ENCODE assay signal across 32 cellular contexts in the genomic region with DNA sequence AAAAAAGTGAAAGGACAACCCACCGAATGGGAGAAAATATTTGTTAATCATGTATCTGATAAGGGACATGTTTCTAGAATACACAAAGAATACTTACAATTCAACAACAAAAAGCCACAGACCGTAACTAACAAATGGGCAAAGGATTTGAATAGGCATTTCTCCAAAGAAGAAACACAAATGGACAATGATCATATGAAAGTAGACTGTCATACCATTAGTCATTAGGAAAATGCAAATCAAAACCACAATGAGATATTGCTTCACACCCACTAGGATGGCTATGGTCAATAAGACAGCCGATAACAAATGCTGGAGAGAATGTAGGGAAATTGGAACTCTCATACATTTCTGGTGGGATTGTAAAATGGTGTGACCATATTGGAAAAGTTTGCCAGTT.
"Had no signal": no experiment of that assay in that cellular context is flagged by ENCODE, and none has a peak within 500 bp of the region (broad histone marks: within the 10 kb centered on the region; RNA-seq: fewer than 3 reads in every experiment).

No MANE protein-coding gene starts in this region.

- H3K4me1 ChIP-seq: adrenal gland, Peyer's patch had no signal

- H3K9me3 ChIP-seq: adrenal gland, MG63, Peyer's patch had no signal

- H3K36me3 ChIP-seq: adrenal gland, brain microvascular endothelial cell, cardiac muscle cell, MG63, Peyer's patch, WERI-Rb-1 had no signal

- H3K27ac ChIP-seq: adrenal gland, brain microvascular endothelial cell, cardiac muscle cell, Peyer's patch, RWPE1, WERI-Rb-1 had no signal

- H3K27me3 ChIP-seq: adrenal gland, brain microvascular endothelial cell, cardiac muscle cell, MG63, Peyer's patch had no signal

- DNase-seq: activated CD4-positive, alpha-beta T cell treated with anti-CD3 and anti-CD28 coated beads for 1 hour; activated CD4-positive, alpha-beta T cell treated with anti-CD3 and anti-CD28 coated beads, Interleukin-2, amount 10 ng/mL, durations not matched to agents 7 days and 5 days; activated CD4-positive, alpha-beta T cell treated with anti-CD3 and anti-CD28 coated beads, Interleukin-2, amount 50 U/mL, for 48 hours; activated CD4-positive, CD25-positive, alpha-beta regulatory T cell; activated CD8-positive, alpha-beta memory T cell treated with anti-CD3 and anti-CD28 coated beads, Interleukin-2, amount 50 U/mL, for 4 hours; activated gamma-delta T cell treated with Interleukin-2 at 50 U/mL for 16 hours; activated naive CD4-positive, alpha-beta T cell treated with anti-CD3 and anti-CD28 coated beads for 36 hours; activated T-cell treated with anti-CD3 and anti-CD28 coated beads for 4 hours; activated T-cell treated with anti-CD3 and anti-CD28 coated beads, Interleukin-2, amount 50 U/mL, for 4 hours; adrenal gland; brain microvascular endothelial cell; MG63; NCI-H1048; NCI-H1105 treated with DMSO at 0.1 percent for 48 hours; NCI-H1436; NCI-H1694; NCI-H1930; NCI-H510A; NCI-H69; NCI-H82; NK-92 treated with Interleukin-12 subunit alpha and Interleukin-12 subunit beta, amount 100 ng/mL, for 24 hours; PC-3; Peyer's patch; SIG-M5; SW 1271; T-helper 1 cell; T-helper 2 cell; T-helper 9 cell; WERI-Rb-1 had no signal

- H3K4me3 ChIP-seq: adrenal gland, cardiac muscle cell, K562, MG63, Peyer's patch had no signal
